10 cellular contexts compared by ENCODE assay signal in genomic region chr14:104979758-104980591, GRCh38. TPM values are rescaled to one million over a fixed set of nuclear protein-coding genes. Genes with fewer than 3 reads are reported as not detected.
DNase-seq lines count a peak whose midpoint lies in the region; ATAC-seq, FAIRE-seq and TF ChIP-seq lines count a peak whose summit lies in the region.
"Had no signal": no experiment of that assay in that cellular context is flagged by ENCODE, and none has a peak within 500 bp of the region (broad histone marks: within the 10 kb centered on the region; RNA-seq: fewer than 3 reads in every experiment).

No MANE protein-coding gene starts in this region.

- no peak overlapping the region for H3K56ac ChIP-seq in H1 (replicated peaks; ENCODE audit: insufficient read length, low read depth, low read length)

- POLR2A ChIA-PET in H1 (lab: Charles Lee; ENCODE audit: partially characterized antibody): interaction anchor here (1.1 kb wide), 1 partner anchor 10 kb away, joined by 3 read pairs; no protein-coding TSS in a partner anchor

- no peak for TF ChIP-seq EP300 in H1 (IDR thresholded peaks at IDR 0.05; ENCODE audit: borderline replicate concordance in 1 of 2, low read depth in 2 of 2, low read length in 2 of 2)

- H3K14ac ChIP-seq in H1 (ENCODE audit: insufficient read length): no peak overlapping the region

- no peak overlapping the region for H3K27ac Mint-ChIP-seq in CD4-positive, CD25-positive, alpha-beta regulatory T cell
- no peak overlapping the region for H3K27ac Mint-ChIP-seq in natural killer cell treated with Interleukin-12 subunit alpha and Interleukin-12 subunit beta and Interleukin-15 and Interleukin-18, amount 100 ng/mL, for 72 hours
- H3K27ac Mint-ChIP-seq in activated T-helper 17 cell treated with anti-CD3 and anti-CD28 coated beads, Interleukin-2, amount 50 U/mL, for 72 hours: no peak overlapping the region

- H2BK5ac ChIP-seq in H1 (ENCODE audit: low read depth, low read length): no peak overlapping the region

- H3K4ac ChIP-seq in H1 (replicated peaks; ENCODE audit: insufficient read length, low read depth, low read length): peak overlapping the region; percentile 53

- no peaks in the 10 kb centered on the region for H3K36me3 ChIP-seq in CD4-positive, CD25-positive, alpha-beta regulatory T cell (ENCODE audit: control insufficient read depth, insufficient read depth, low read length)
- no peaks in the 10 kb centered on the region; a peak in 1 of 8 replicates for H3K36me3 ChIP-seq in H1 (ENCODE audit: control insufficient read depth in 2 of 4, insufficient read depth in 4 of 4, low read length in 3 of 4)
- H3K36me3 ChIP-seq: neutrophil had no signal

- H3K18ac ChIP-seq in H1 (ENCODE audit: extremely low read depth, low read length): no peak overlapping the region

- H2AFZ ChIP-seq in H1 (ENCODE audit: low read length): no peak overlapping the region

- no peak for DNase-seq in CD4-positive, CD25-positive, alpha-beta regulatory T cell
- DNase-seq in NCI-H226 (peak; percentile 40), H1 (ENCODE audit: low read depth in 1 of 2, low spot score in 2 of 2) (no peak), NCI-H1436 treated with DMSO at 0.1 percent for 48 hours (lab: John Stamatoyannopoulos, UW) (no peak)
- DNase-seq in natural killer cell treated with Interleukin-12 subunit alpha and Interleukin-12 subunit beta and Interleukin-15 and Interleukin-18, amount 100 ng/mL, for 72 hours (ENCODE audit: low spot score): peak; percentile 52

- H4K91ac ChIP-seq in H1 (replicated peaks; ENCODE audit: insufficient read length, low read length): peak overlapping the region; percentile 65

- H3K9me3 ChIP-seq in CD4-positive, CD25-positive, alpha-beta regulatory T cell (ENCODE audit: control insufficient read depth in 2 of 2, low read length in 2 of 2): no peaks in the 10 kb centered on the region
- peaks cover 0 to 1% of the 10 kb centered on the region in 2 experiments; a peak in 1 of 4 replicates for H3K9me3 ChIP-seq in H1 (ENCODE audit: insufficient read depth in 2 of 2, low read depth in 1 of 2, low read length in 1 of 2)
- H3K9me3 ChIP-seq: neutrophil had no signal

- H4K5ac ChIP-seq in H1 (ENCODE audit: insufficient read length, low read depth, low read length): no peak overlapping the region

- H2AK5ac ChIP-seq in H1 (ENCODE audit: low read depth, low read length): peak overlapping the region; percentile 94

- FAIRE-seq in H1 (lab: Jason Lieb, UNC): no peak

- no peak overlapping the region for H2BK20ac ChIP-seq in H1 (ENCODE audit: low read length)

- H3K79me1 ChIP-seq in H1 (ENCODE audit: low read depth, low read length): no peaks in the 10 kb centered on the region

- H2BK120ac ChIP-seq in H1 (replicated peaks; ENCODE audit: low read depth, low read length): no peak overlapping the region

- CTCF ChIA-PET in H1 (lab: Charles Lee; ENCODE audit: partially characterized antibody): interaction anchor here (0.6 to 1.2 kb wide), 6 partner anchors 9 to 66 kb away, joined by 3 to 6 read pairs (median 3); no protein-coding TSS in a partner anchor

- no peak for TF ChIP-seq CTCF in H1 (IDR thresholded peaks at IDR 0.05; ENCODE audit: control extremely low read depth in 1 of 3, insufficient read depth in 1 of 3, low read depth in 1 of 3, low read length in 3 of 3)

- H3K36me3 Mint-ChIP-seq in CD4-positive, CD25-positive, alpha-beta regulatory T cell: no peaks in the 10 kb centered on the region
- no peaks in the 10 kb centered on the region for H3K36me3 Mint-ChIP-seq in natural killer cell treated with Interleukin-12 subunit alpha and Interleukin-12 subunit beta and Interleukin-15 and Interleukin-18, amount 100 ng/mL, for 72 hours
- H3K36me3 Mint-ChIP-seq in activated T-helper 17 cell treated with anti-CD3 and anti-CD28 coated beads, Interleukin-2, amount 50 U/mL, for 72 hours (ENCODE audit: low read depth): no peaks in the 10 kb centered on the region

- H3K4me2 ChIP-seq in H1 (ENCODE audit: insufficient read depth in 1 of 2, low read depth in 2 of 2, low read length in 2 of 2): no peak overlapping the region; a peak in 1 of 4 replicates

- peaks cover 0 to 17% (median 8%) of the 10 kb centered on the region in 4 donors for H3K4me1 Mint-ChIP-seq in CD4-positive, CD25-positive, alpha-beta regulatory T cell
- peaks cover 11 to 16% of the 10 kb centered on the region in 2 donors for H3K4me1 Mint-ChIP-seq in natural killer cell treated with Interleukin-12 subunit alpha and Interleukin-12 subunit beta and Interleukin-15 and Interleukin-18, amount 100 ng/mL, for 72 hours (ENCODE audit: low read depth in 2 of 2)
- H3K4me1 Mint-ChIP-seq in activated T-helper 17 cell treated with anti-CD3 and anti-CD28 coated beads, Interleukin-2, amount 50 U/mL, for 72 hours: peaks cover 5% of the 10 kb centered on the region

- no peak for ATAC-seq in CD4-positive, CD25-positive, alpha-beta regulatory T cell (ENCODE audit: low read depth in 2 of 2)
- ATAC-seq in natural killer cell treated with Interleukin-12 subunit alpha and Interleukin-12 subunit beta and Interleukin-15 and Interleukin-18, amount 100 ng/mL, for 72 hours: no peak
- ATAC-seq in HG02588 (IDR thresholded peaks at IDR 0.05; ENCODE audit: unreplicated experiment): no peak
- ATAC-seq in GM18498 (IDR thresholded peaks at IDR 0.05; ENCODE audit: unreplicated experiment): no peak
- ATAC-seq in activated T-helper 17 cell treated with anti-CD3 and anti-CD28 coated beads, Interleukin-2, amount 50 U/mL, for 72 hours (replicated peaks): no peak

- no peak overlapping the region for H3K9ac ChIP-seq in H1 (replicated peaks in 1 of 4; ENCODE audit: extremely low read depth in 1 of 4, low read depth in 3 of 4, low read length in 3 of 4)

- H4K8ac ChIP-seq in H1 (ENCODE audit: extremely low read depth, insufficient read depth, low read length): no peak overlapping the region

- H3K27me3 Mint-ChIP-seq in CD4-positive, CD25-positive, alpha-beta regulatory T cell: peaks cover 34% of the 10 kb centered on the region
- peaks cover 10 to 17% of the 10 kb centered on the region in 2 donors for H3K27me3 Mint-ChIP-seq in natural killer cell treated with Interleukin-12 subunit alpha and Interleukin-12 subunit beta and Interleukin-15 and Interleukin-18, amount 100 ng/mL, for 72 hours
- H3K27me3 Mint-ChIP-seq in activated T-helper 17 cell treated with anti-CD3 and anti-CD28 coated beads, Interleukin-2, amount 50 U/mL, for 72 hours: peaks cover 13% of the 10 kb centered on the region

- H3K27ac ChIP-seq in CD4-positive, CD25-positive, alpha-beta regulatory T cell (ENCODE audit: insufficient read depth, low read length, poor library complexity, severe bottlenecking): no peak overlapping the region
- no peak overlapping the region for H3K27ac ChIP-seq in H1 (ENCODE audit: low read depth, low read length)
- H3K27ac ChIP-seq: neutrophil had no signal

- H3K23ac ChIP-seq in H1 (ENCODE audit: insufficient read length): no peak overlapping the region

- 87% methylated on average over 19 of the region's 19 CpGs; no CpG with 5 or more reads in 1 of the 2 experiments for WGBS in H1 (ENCODE audit: extremely low coverage in 1 of 2, insufficient coverage in 1 of 2, insufficient read length in 1 of 2, insufficient replicate concordance in 2 of 2, low coverage in 1 of 2, low lambda C conversion rate in 2 of 2, missing lambda C conversion rate in 1 of 2), 2 experiments

- H3K4me3 ChIP-seq in CD4-positive, CD25-positive, alpha-beta regulatory T cell (ENCODE audit: low read depth, low read length): no peak overlapping the region
- no peak overlapping the region for H3K4me3 ChIP-seq in H1 (ENCODE audit: extremely low read depth in 1 of 4, insufficient read depth in 2 of 4, low read depth in 3 of 4, low read length in 4 of 4)

- TF ChIP-seq POLR2A in H1 (IDR thresholded peaks at IDR 0.05; ENCODE audit: control extremely low read depth in 1 of 2, low read depth in 2 of 2, low read length in 2 of 2): no peak

- H3K79me2 ChIP-seq in H1 (ENCODE audit: control insufficient read depth in 1 of 2, insufficient read depth in 2 of 2, low read length in 2 of 2): no peaks in the 10 kb centered on the region

- no peak for TF ChIP-seq RAD21 in H1 (IDR thresholded peaks at IDR 0.05 in 1 of 2, conservative IDR thresholded peaks at IDR 0.05 in 1 of 2; ENCODE audit: low read depth in 2 of 2, low read length in 2 of 2)

- peaks cover 10% of the 10 kb centered on the region; the same call in 1 of the 2 replicates for H3K23me2 ChIP-seq in H1 (ENCODE audit: low read depth, low read length)

- H4K20me1 ChIP-seq in H1 (replicated peaks in 1 of 2; ENCODE audit: control insufficient read depth in 1 of 2, insufficient read depth in 2 of 2, low read length in 2 of 2): peaks cover 4 to 13% of the 10 kb centered on the region in 2 experiments

- H3K4me3 Mint-ChIP-seq in CD4-positive, CD25-positive, alpha-beta regulatory T cell: peak overlapping the region; percentile 10 to 76 (median 16)
- peak overlapping the region; percentile 22 for H3K4me3 Mint-ChIP-seq in natural killer cell treated with Interleukin-12 subunit alpha and Interleukin-12 subunit beta and Interleukin-15 and Interleukin-18, amount 100 ng/mL, for 72 hours
- H3K4me3 Mint-ChIP-seq in activated T-helper 17 cell treated with anti-CD3 and anti-CD28 coated beads, Interleukin-2, amount 50 U/mL, for 72 hours: no peak overlapping the region

- H3K9me3 Mint-ChIP-seq in CD4-positive, CD25-positive, alpha-beta regulatory T cell: peaks cover 0 to 5% (median 0%) of the 10 kb centered on the region in 7 donors
- H3K9me3 Mint-ChIP-seq in natural killer cell treated with Interleukin-12 subunit alpha and Interleukin-12 subunit beta and Interleukin-15 and Interleukin-18, amount 100 ng/mL, for 72 hours: no peaks in the 10 kb centered on the region
- no peaks in the 10 kb centered on the region for H3K9me3 Mint-ChIP-seq in activated T-helper 17 cell treated with anti-CD3 and anti-CD28 coated beads, Interleukin-2, amount 50 U/mL, for 72 hours

- H3K4me1 ChIP-seq in CD4-positive, CD25-positive, alpha-beta regulatory T cell (ENCODE audit: control insufficient read depth, insufficient read depth, low read length, poor library complexity, severe bottlenecking): peaks cover 15% of the 10 kb centered on the region
- H3K4me1 ChIP-seq in H1 (replicated peaks in 1 of 4; ENCODE audit: control insufficient read depth in 3 of 4, insufficient read depth in 4 of 4, low read length in 3 of 4): peaks cover 0 to 13% (median 7%) of the 10 kb centered on the region in 4 experiments; a peak in 5 of 7 replicates

- peak overlapping the region; percentile 64; the same call in 1 of the 2 replicates for H2BK12ac ChIP-seq in H1 (ENCODE audit: low read depth, low read length)

- no peaks in the 10 kb centered on the region for H3K27me3 ChIP-seq in CD4-positive, CD25-positive, alpha-beta regulatory T cell (ENCODE audit: control insufficient read depth, insufficient read depth, low read length)
- peaks cover 18 to 38% (median 31%) of the 10 kb centered on the region in 4 experiments for H3K27me3 ChIP-seq in H1 (replicated peaks in 1 of 4; ENCODE audit: control insufficient read depth in 3 of 4, extremely low read depth in 1 of 4, insufficient read depth in 3 of 4, low read length in 3 of 4)

- no peak overlapping the region for H2BK15ac ChIP-seq in H1 (ENCODE audit: low read length)

RNA-seq across cellular contexts. Expression of gene AHNAK2, which starts 1.8 kb away (rescaled TPM):
- total RNA-seq in CD4-positive, CD25-positive, alpha-beta regulatory T cell: not detected
- not detected for polyA plus RNA-seq in CD4-positive, CD25-positive, alpha-beta regulatory T cell
- 1.5 and 2.0 TPM in 2 replicates for total RNA-seq in H1 (2021; fragmentation: NEBNext Ultra II Directional; extraction: Animal tissue kit (Norgen Biotek cat#: 25700))
- polyA plus RNA-seq in H1 (2011; rRNA removed): 0.64 and 0.95 TPM in 2 replicates
- 0.67 TPM for polyA plus RNA-seq in H1 (2011; cell fraction: cytosol; rRNA removed)
- 4.3 TPM for polyA plus RNA-seq in H1 (2011; cell fraction: nucleus; rRNA removed)
- 1.2 to 2.0 TPM (median 1.7 TPM) in 4 replicates for polyA plus RNA-seq in H1 (2012, experiment 1 of 2)
- 0.55 TPM for polyA plus RNA-seq in H1 (2012, experiment 2 of 2)
- polyA plus RNA-seq in H1 (2013, experiment 1 of 2): 0.99 TPM
- polyA plus RNA-seq in H1 (2013, experiment 2 of 2): 0.96 TPM
- 3.2 and 4.3 TPM in 2 replicates for polyA minus RNA-seq in H1 (2011; rRNA and poly(A)+ RNA removed)
- 2.9 TPM for polyA minus RNA-seq in H1 (2011; cell fraction: cytosol; rRNA and poly(A)+ RNA removed)
- 4.9 TPM for polyA minus RNA-seq in H1 (2011; cell fraction: nucleus; rRNA and poly(A)+ RNA removed)
- total RNA-seq in natural killer cell treated with Interleukin-12 subunit alpha and Interleukin-12 subunit beta and Interleukin-15 and Interleukin-18, amount 100 ng/mL, for 72 hours: not detected
- total RNA-seq in activated T-helper 17 cell treated with anti-CD3 and anti-CD28 coated beads, Interleukin-2, amount 50 U/mL, for 72 hours: under 1 TPM; 0.05 to 0.06 TPM

RNA-seq across cellular contexts. Expression of gene CLBA1, which starts 5.6 kb away (rescaled TPM):
- total RNA-seq in CD4-positive, CD25-positive, alpha-beta regulatory T cell: 0.89 TPM
- 1 to 10 TPM in 1 of 4 donors, under 1 TPM in 2, not detected in 1; 0.32 to 1.1 (median 0.95) TPM for polyA plus RNA-seq in CD4-positive, CD25-positive, alpha-beta regulatory T cell
- total RNA-seq in H1 (2021; fragmentation: NEBNext Ultra II Directional; extraction: Animal tissue kit (Norgen Biotek cat#: 25700)): 2.1 and 2.4 TPM in 2 replicates
- polyA plus RNA-seq in H1 (2011; rRNA removed): 1.6 and 2.3 TPM in 2 replicates
- polyA plus RNA-seq in H1 (2011; cell fraction: cytosol; rRNA removed): 3.1 TPM
- polyA plus RNA-seq in H1 (2011; cell fraction: nucleus; rRNA removed): 4.8 TPM
- 2.8 to 3.4 TPM (median 3.1 TPM) in 4 replicates for polyA plus RNA-seq in H1 (2012, experiment 1 of 2)
- 2.1 TPM for polyA plus RNA-seq in H1 (2012, experiment 2 of 2)
- polyA plus RNA-seq in H1 (2013, experiment 1 of 2): 2.3 TPM
- 2.6 TPM for polyA plus RNA-seq in H1 (2013, experiment 2 of 2)
- 1.8 TPM in 2 replicates for polyA minus RNA-seq in H1 (2011; rRNA and poly(A)+ RNA removed)
- 3.2 TPM for polyA minus RNA-seq in H1 (2011; cell fraction: cytosol; rRNA and poly(A)+ RNA removed)
- 2.4 TPM for polyA minus RNA-seq in H1 (2011; cell fraction: nucleus; rRNA and poly(A)+ RNA removed)
- 1 to 10 TPM; 1.2 to 1.5 TPM for total RNA-seq in natural killer cell treated with Interleukin-12 subunit alpha and Interleukin-12 subunit beta and Interleukin-15 and Interleukin-18, amount 100 ng/mL, for 72 hours
- total RNA-seq in activated T-helper 17 cell treated with anti-CD3 and anti-CD28 coated beads, Interleukin-2, amount 50 U/mL, for 72 hours: under 1 TPM; 0.54 to 0.85 TPM

RNA-seq across cellular contexts. Expression of gene CDCA4, which starts 40.9 kb away (rescaled TPM):
- total RNA-seq in CD4-positive, CD25-positive, alpha-beta regulatory T cell: 16.5 TPM
- polyA plus RNA-seq in CD4-positive, CD25-positive, alpha-beta regulatory T cell: 10 to 100 TPM; 12.8 to 16.7 (median 14.9) TPM
- total RNA-seq in H1 (2021; fragmentation: NEBNext Ultra II Directional; extraction: Animal tissue kit (Norgen Biotek cat#: 25700)): 48.6 and 49.9 TPM in 2 replicates
- polyA plus RNA-seq in H1 (2011; rRNA removed): 62.4 and 80.6 TPM in 2 replicates
- polyA plus RNA-seq in H1 (2011; cell fraction: cytosol; rRNA removed): 50.8 TPM
- polyA plus RNA-seq in H1 (2011; cell fraction: nucleus; rRNA removed): 39.8 TPM
- 37.3 to 58.6 TPM (median 48.3 TPM) in 4 replicates for polyA plus RNA-seq in H1 (2012, experiment 1 of 2)
- 47.6 TPM for polyA plus RNA-seq in H1 (2012, experiment 2 of 2)
- 33.4 TPM for polyA plus RNA-seq in H1 (2013, experiment 1 of 2)
- polyA plus RNA-seq in H1 (2013, experiment 2 of 2): 33.4 TPM
- 29.7 and 32.5 TPM in 2 replicates for polyA minus RNA-seq in H1 (2011; rRNA and poly(A)+ RNA removed)
- polyA minus RNA-seq in H1 (2011; cell fraction: cytosol; rRNA and poly(A)+ RNA removed): 32.9 TPM
- polyA minus RNA-seq in H1 (2011; cell fraction: nucleus; rRNA and poly(A)+ RNA removed): 18.1 TPM
- total RNA-seq in natural killer cell treated with Interleukin-12 subunit alpha and Interleukin-12 subunit beta and Interleukin-15 and Interleukin-18, amount 100 ng/mL, for 72 hours: 10 to 100 TPM; 39.9 to 71.5 TPM
- 10 to 100 TPM; 49.2 to 58.6 TPM for total RNA-seq in activated T-helper 17 cell treated with anti-CD3 and anti-CD28 coated beads, Interleukin-2, amount 50 U/mL, for 72 hours

RNA-seq across cellular contexts. Expression of gene PLD4, which starts 55.3 kb away (rescaled TPM):
- not detected for total RNA-seq in CD4-positive, CD25-positive, alpha-beta regulatory T cell
- under 1 TPM in 2 of 4 donors, not detected in 2; 0.34 to 0.69 TPM for polyA plus RNA-seq in CD4-positive, CD25-positive, alpha-beta regulatory T cell
- 0.04 TPM in 1 of 2 replicates, not detected in the other for total RNA-seq in H1 (2021; fragmentation: NEBNext Ultra II Directional; extraction: Animal tissue kit (Norgen Biotek cat#: 25700))
- 0.05 and 0.06 TPM in 2 replicates for polyA plus RNA-seq in H1 (2011; rRNA removed)
- 0.04 TPM for polyA plus RNA-seq in H1 (2011; cell fraction: cytosol; rRNA removed)
- polyA plus RNA-seq in H1 (2011; cell fraction: nucleus; rRNA removed): 0.13 TPM
- 0.13 TPM in 1 of 4 replicates, not detected in the others for polyA plus RNA-seq in H1 (2012, experiment 1 of 2)
- not detected for polyA plus RNA-seq in H1 (2012, experiment 2 of 2)
- 0.04 TPM for polyA plus RNA-seq in H1 (2013, experiment 1 of 2)
- polyA plus RNA-seq in H1 (2013, experiment 2 of 2): 0.02 TPM
- polyA minus RNA-seq in H1 (2011; rRNA and poly(A)+ RNA removed): 0.06 and 0.10 TPM in 2 replicates
- polyA minus RNA-seq in H1 (2011; cell fraction: cytosol; rRNA and poly(A)+ RNA removed): not detected
- 0.20 TPM for polyA minus RNA-seq in H1 (2011; cell fraction: nucleus; rRNA and poly(A)+ RNA removed)
- not detected for total RNA-seq in natural killer cell treated with Interleukin-12 subunit alpha and Interleukin-12 subunit beta and Interleukin-15 and Interleukin-18, amount 100 ng/mL, for 72 hours
- not detected for total RNA-seq in activated T-helper 17 cell treated with anti-CD3 and anti-CD28 coated beads, Interleukin-2, amount 50 U/mL, for 72 hours
- total RNA-seq: epithelial cell of proximal tubule had no signal

Comparison
In these comparisons a context has a peak if more than half of its experiments do, and no peak if none do; other contexts are left out.
1. DNase-seq: peak in NCI-H226 (single experiment) and natural killer cell treated with Interleukin-12 subunit alpha and Interleukin-12 subunit beta and Interleukin-15 and Interleukin-18, amount 100 ng/mL, for 72 hours (single experiment); none in CD4-positive, CD25-positive, alpha-beta regulatory T cell (0 of 3), H1 (0 of 2) and NCI-H1436 treated with DMSO at 0.1 percent for 48 hours (single experiment).